ENCODE assay signal across 1 cellular context in genomic region chr5:134504629-134505300, GRCh38.
TF ChIP-seq lines count a peak whose summit lies in the region.

No MANE protein-coding gene starts in this region.

TF ChIP-seq in endothelial cell of umbilical vein, 7 proteins besides CTCF, POLR2A, EP300 and RAD21 (continued from another document):
- TF ChIP-seq MAX (IDR thresholded peaks at IDR 0.05; ENCODE audit: insufficient read depth, insufficient read length) (no peak), POLR2AphosphoS5 (IDR thresholded peaks at IDR 0.05; ENCODE audit: insufficient read depth, low read depth, low read length) (no peak)
